Comparison of ENCODE assay signal across 20 cellular contexts in genomic region chr4:114606240-114606639, GRCh38. TPM values are rescaled to one million over a fixed set of nuclear protein-coding genes. Genes with fewer than 3 reads are reported as not detected.
DNase-seq lines count a peak whose midpoint lies in the region; ATAC-seq and TF ChIP-seq lines count a peak whose summit lies in the region.
"Had no signal": no experiment of that assay in that cellular context is flagged by ENCODE, and none has a peak within 500 bp of the region (broad histone marks: within the 10 kb centered on the region; RNA-seq: fewer than 3 reads in every experiment).

No MANE protein-coding gene starts in this region.

- no peak overlapping the region for H3K4me3 ChIP-seq in thyroid gland (replicated peaks in 1 of 3)
- H3K4me3 ChIP-seq: GM12878 had no signal

- H3K4me3 Mint-ChIP-seq in stimulated activated memory B cell treated with anti-CD40 and anti-IgM and Interleukin-4, amounts not matched to agents 10 μg/mL and 1 μg/mL and 100 μg/mL, for 72 hours: no peak overlapping the region
- no peak overlapping the region for H3K4me3 Mint-ChIP-seq in activated naive CD8-positive, alpha-beta T cell treated with anti-CD3 and anti-CD28 coated beads, Interleukin-2, amount 50 U/mL, for 24 hours
- H3K4me3 Mint-ChIP-seq: naive thymus-derived CD8-positive, alpha-beta T cell had no signal

- no peaks in the 10 kb centered on the region for H3K36me3 ChIP-seq in thyroid gland

- no peak overlapping the region for H3K27ac Mint-ChIP-seq in stimulated activated memory B cell treated with anti-CD40 and anti-IgM and Interleukin-4, amounts not matched to agents 10 μg/mL and 1 μg/mL and 100 μg/mL, for 72 hours
- H3K27ac Mint-ChIP-seq in activated naive CD8-positive, alpha-beta T cell treated with anti-CD3 and anti-CD28 coated beads, Interleukin-2, amount 50 U/mL, for 24 hours: no peak overlapping the region
- H3K27ac Mint-ChIP-seq: naive thymus-derived CD8-positive, alpha-beta T cell had no signal

- no peaks in the 10 kb centered on the region for H3K36me3 Mint-ChIP-seq in stimulated activated memory B cell treated with anti-CD40 and anti-IgM and Interleukin-4, amounts not matched to agents 10 μg/mL and 1 μg/mL and 100 μg/mL, for 72 hours
- no peaks in the 10 kb centered on the region for H3K36me3 Mint-ChIP-seq in activated naive CD8-positive, alpha-beta T cell treated with anti-CD3 and anti-CD28 coated beads, Interleukin-2, amount 50 U/mL, for 24 hours (ENCODE audit: low read depth)
- H3K36me3 Mint-ChIP-seq: naive thymus-derived CD8-positive, alpha-beta T cell had no signal

- no peaks in the 10 kb centered on the region for H3K27me3 ChIP-seq in thyroid gland

- no peak for TF ChIP-seq POLR2A in thyroid gland (IDR thresholded peaks at IDR 0.05)

- DNase-seq in NCI-H2081 (lab: John Stamatoyannopoulos, UW) (peak; percentile 30 to 69), NCI-H2081 treated with DMSO at 0.1 percent for 48 hours (lab: John Stamatoyannopoulos, UW) (no peak), NCI-H510A treated with DMSO at 0.1 percent for 48 hours (lab: John Stamatoyannopoulos, UW) (peak; percentile 50), thyroid gland (peak in 1 of 2 donors; percentile 8)
- DNase-seq in activated CD8-positive, alpha-beta memory T cell treated with anti-CD3 and anti-CD28 coated beads, Interleukin-2, amount 50 U/mL, for 4 hours: no peak
- DNase-seq in activated naive CD8-positive, alpha-beta T cell treated with anti-CD3 and anti-CD28 coated beads, Interleukin-2, amount 50 U/mL, for 24 hours: no peak
- DNase-seq: 8988T; dermis blood vessel endothelial cell; hippocampal formation; naive thymus-derived CD8-positive, alpha-beta T cell; SW 1271 had no signal

- H3K27me3 Mint-ChIP-seq in stimulated activated memory B cell treated with anti-CD40 and anti-IgM and Interleukin-4, amounts not matched to agents 10 μg/mL and 1 μg/mL and 100 μg/mL, for 72 hours: no peaks in the 10 kb centered on the region
- H3K27me3 Mint-ChIP-seq in activated naive CD8-positive, alpha-beta T cell treated with anti-CD3 and anti-CD28 coated beads, Interleukin-2, amount 50 U/mL, for 24 hours: no peaks in the 10 kb centered on the region
- H3K27me3 Mint-ChIP-seq: naive thymus-derived CD8-positive, alpha-beta T cell had no signal

- intact Hi-C loops in thyroid gland (cut with DNase I): no loop called here

- ATAC-seq in esophagus mucosa: peak; percentile 38
- ATAC-seq in stimulated activated memory B cell treated with anti-CD40 and anti-IgM and Interleukin-4, amounts not matched to agents 10 μg/mL and 1 μg/mL and 100 μg/mL, for 72 hours: no peak
- no peak for ATAC-seq in activated naive CD8-positive, alpha-beta T cell treated with anti-CD3 and anti-CD28 coated beads, Interleukin-2, amount 50 U/mL, for 24 hours
- ATAC-seq: GM12878; naive thymus-derived CD8-positive, alpha-beta T cell had no signal

- H3K4me1 ChIP-seq in thyroid gland: peaks cover 11 to 16% of the 10 kb centered on the region in 2 donors

- peak overlapping the region in 2 of 3 donors; percentile 41 to 69 for H3K27ac ChIP-seq in thyroid gland
- H3K27ac ChIP-seq: C4-2B, HL-60, KMS-11, VCaP had no signal

- H3K4me1 Mint-ChIP-seq in stimulated activated memory B cell treated with anti-CD40 and anti-IgM and Interleukin-4, amounts not matched to agents 10 μg/mL and 1 μg/mL and 100 μg/mL, for 72 hours: peaks cover 6% of the 10 kb centered on the region
- H3K4me1 Mint-ChIP-seq in activated naive CD8-positive, alpha-beta T cell treated with anti-CD3 and anti-CD28 coated beads, Interleukin-2, amount 50 U/mL, for 24 hours: no peaks in the 10 kb centered on the region

- H3K9me3 ChIP-seq in thyroid gland: no peaks in the 10 kb centered on the region

- no peak for TF ChIP-seq CTCF in thyroid gland (IDR thresholded peaks at IDR 0.05)

- 53% methylated on average over 2 of the region's 2 CpGs for WGBS in thyroid gland, 2 donors

- no peaks in the 10 kb centered on the region for H3K9me3 Mint-ChIP-seq in stimulated activated memory B cell treated with anti-CD40 and anti-IgM and Interleukin-4, amounts not matched to agents 10 μg/mL and 1 μg/mL and 100 μg/mL, for 72 hours
- H3K9me3 Mint-ChIP-seq in activated naive CD8-positive, alpha-beta T cell treated with anti-CD3 and anti-CD28 coated beads, Interleukin-2, amount 50 U/mL, for 24 hours: no peaks in the 10 kb centered on the region
- H3K9me3 Mint-ChIP-seq: naive thymus-derived CD8-positive, alpha-beta T cell had no signal

RNA-seq across cellular contexts. Expression of gene UGT8, which starts 7.6 kb away (rescaled TPM):
- total RNA-seq in esophagus mucosa (1.1 TPM), thyroid gland (10 to 100 TPM in 3 of 4 donors, 1 to 10 TPM in 1; 7.8 to 21.0 (median 13.6) TPM)
- total RNA-seq: liver, pulmonary artery endothelial cell had no signal

Comparison
In these comparisons a context has a peak if more than half of its experiments do, and no peak if none do; other contexts are left out.
1. DNase-seq: peak in NCI-H2081 (2 of 2) and NCI-H510A treated with DMSO at 0.1 percent for 48 hours (single experiment); none in NCI-H2081 treated with DMSO at 0.1 percent for 48 hours (single experiment), activated CD8-positive, alpha-beta memory T cell treated with anti-CD3 and anti-CD28 coated beads, Interleukin-2, amount 50 U/mL, for 4 hours (single experiment) and activated naive CD8-positive, alpha-beta T cell treated with anti-CD3 and anti-CD28 coated beads, Interleukin-2, amount 50 U/mL, for 24 hours (single experiment).